Comparison of ENCODE assay signal across 9 cellular contexts in genomic region chr3:50338989-50339388, GRCh38. TPM values are rescaled to one million over a fixed set of nuclear protein-coding genes. Genes with fewer than 3 reads are reported as not detected.
DNase-seq lines count a peak whose midpoint lies in the region; FAIRE-seq and TF ChIP-seq lines count a peak whose summit lies in the region.
"Had no signal": no experiment of that assay in that cellular context is flagged by ENCODE, and none has a peak within 500 bp of the region (broad histone marks: within the 10 kb centered on the region; RNA-seq: fewer than 3 reads in every experiment).

No MANE protein-coding gene starts in this region.

- H3K27me3 Mint-ChIP-seq in astrocyte (ENCODE audit: low read depth, unreplicated experiment) (peaks cover 26% of the 10 kb centered on the region), neural crest cell (ENCODE audit: low read depth) (peaks cover 43% of the 10 kb centered on the region)

- H3K27ac ChIP-seq in Karpas-422 (ENCODE audit: low read length) (peak overlapping the region; percentile 91), astrocyte (ENCODE audit: low read depth, low read length) (no peak overlapping the region)
- H3K27ac ChIP-seq: epithelial cell of prostate had no signal

- H3K4me3 ChIP-seq in Karpas-422 (ENCODE audit: low read length) (peak overlapping the region; percentile 95), astrocyte (ENCODE audit: insufficient read depth, low read depth, low read length) (no peak overlapping the region)

- H3K9me3 ChIP-seq in Karpas-422 (ENCODE audit: low read length) (no peaks in the 10 kb centered on the region), astrocyte (ENCODE audit: insufficient read depth, low read depth, low read length) (no peaks in the 10 kb centered on the region)

- H3K4me1 Mint-ChIP-seq in astrocyte (ENCODE audit: low read depth, unreplicated experiment), result peaks cover 21% of the 10 kb centered on the region
- peaks cover 35% of the 10 kb centered on the region for H3K4me1 Mint-ChIP-seq in neural crest cell

- peak; percentile 71 for DNase-seq in CD1c-positive myeloid dendritic cell (ENCODE audit: extremely low spot score)
- peak; percentile 82 for DNase-seq in Karpas-422
- no peak for DNase-seq in astrocyte (ENCODE audit: low read depth)
- no peak for DNase-seq in neural crest cell (ENCODE audit: low read depth, low spot score)
- no peak for DNase-seq in NCI-H2171 (lab: John Stamatoyannopoulos, UW)
- no peak for DNase-seq in activated CD4-positive, CD25-positive, alpha-beta regulatory T cell (lab: John Stamatoyannopoulos, UW)
- DNase-seq in cerebellum (ENCODE audit: low spot score), result no peak
- no peak for DNase-seq in glomerular visceral epithelial cell (ENCODE audit: extremely low spot score)

- no peak overlapping the region for H2AFZ ChIP-seq in Karpas-422 (ENCODE audit: low read length)
- H2AFZ ChIP-seq in astrocyte (ENCODE audit: low read depth, low read length), result no peak overlapping the region

- H3K4me3 Mint-ChIP-seq in astrocyte (ENCODE audit: unreplicated experiment) (peak overlapping the region; percentile 94), neural crest cell (peak overlapping the region; percentile 96)

- H3K4me1 ChIP-seq in Karpas-422 (ENCODE audit: low read length), result peaks cover 64% of the 10 kb centered on the region
- H3K4me1 ChIP-seq in astrocyte (ENCODE audit: insufficient read depth, low read length), result peaks cover 37% of the 10 kb centered on the region

- H3K27me3 ChIP-seq in Karpas-422 (ENCODE audit: low read length) (no peaks in the 10 kb centered on the region), astrocyte (ENCODE audit: insufficient read depth, low read length) (no peaks in the 10 kb centered on the region)

- no peaks in the 10 kb centered on the region for H3K9me2 ChIP-seq in Karpas-422 (replicated peaks; ENCODE audit: insufficient read depth, low read length)

- H4K20me1 ChIP-seq in Karpas-422 (ENCODE audit: insufficient read depth, low read depth, low read length) (peaks cover 17% of the 10 kb centered on the region; the same call in 1 of the 2 replicates), astrocyte (ENCODE audit: insufficient read depth, low read length) (peaks cover 27% of the 10 kb centered on the region)

- H3K79me2 ChIP-seq in Karpas-422 (ENCODE audit: low read length), result peaks cover 61% of the 10 kb centered on the region
- H3K79me2 ChIP-seq in astrocyte (ENCODE audit: insufficient read depth, low read length), result peaks cover 31% of the 10 kb centered on the region

- peak overlapping the region; percentile 99 for H3K9ac ChIP-seq in Karpas-422 (ENCODE audit: low read length)
- no peak overlapping the region for H3K9ac ChIP-seq in astrocyte (ENCODE audit: low read length)

- TF ChIP-seq CTCF in astrocyte (IDR thresholded peaks at IDR 0.05; ENCODE audit: insufficient read depth, low read depth, low read length), result no peak
- no peak for TF ChIP-seq CTCF in neural crest cell (conservative IDR thresholded peaks at IDR 0.05)

- H3K27ac Mint-ChIP-seq in astrocyte (ENCODE audit: unreplicated experiment), result no peak overlapping the region
- no peak overlapping the region for H3K27ac Mint-ChIP-seq in neural crest cell (ENCODE audit: unreplicated experiment)

- H3K36me3 ChIP-seq in Karpas-422 (ENCODE audit: insufficient read depth, low read length) (peaks cover 19% of the 10 kb centered on the region), astrocyte (ENCODE audit: insufficient read depth, low read length) (no peaks in the 10 kb centered on the region)

- peaks cover 4% of the 10 kb centered on the region for H3K9me3 Mint-ChIP-seq in astrocyte (ENCODE audit: unreplicated experiment)
- H3K9me3 Mint-ChIP-seq in neural crest cell, result no peaks in the 10 kb centered on the region

- no peak for FAIRE-seq in astrocyte (lab: Jason Lieb, UNC)

- H3K36me3 Mint-ChIP-seq in astrocyte (ENCODE audit: low read depth, unreplicated experiment) (no peaks in the 10 kb centered on the region), neural crest cell (ENCODE audit: low read depth) (no peaks in the 10 kb centered on the region)

- H3K4me2 ChIP-seq in Karpas-422 (ENCODE audit: low read depth, low read length, poor library complexity, severe bottlenecking) (peak overlapping the region; percentile 97), astrocyte (ENCODE audit: low read length) (no peak overlapping the region)

RNA-seq across cellular contexts. Expression of gene RASSF1, which starts 1.6 kb away (rescaled TPM):
- total RNA-seq in Karpas-422 (2014; rRNA removed; shearing (Covaris generic); ENCODE audit: low replicate concordance), result 33.3 and 69.4 TPM in 2 replicates
- 19.5 and 26.5 TPM in 2 replicates for total RNA-seq in astrocyte
- 15.1 and 16.8 TPM in 2 replicates for total RNA-seq in neural crest cell
- total RNA-seq in cerebellum, result 11.3 TPM

RNA-seq across cellular contexts. Expression of gene ZMYND10, which starts 6.5 kb away (rescaled TPM):
- 1.3 and 1.4 TPM in 2 replicates for total RNA-seq in Karpas-422 (2014; rRNA removed; shearing (Covaris generic); ENCODE audit: low replicate concordance)
- total RNA-seq in astrocyte (0.39 and 0.55 TPM in 2 replicates), neural crest cell (2.3 and 2.5 TPM in 2 replicates), cerebellum (5.4 TPM)

RNA-seq across cellular contexts. Expression of gene TUSC2, which starts 11.0 kb away (rescaled TPM):
- 38.1 and 49.6 TPM in 2 replicates for total RNA-seq in Karpas-422 (2014; rRNA removed; shearing (Covaris generic); ENCODE audit: low replicate concordance)
- total RNA-seq in astrocyte (39.5 and 41.4 TPM in 2 replicates), neural crest cell (35.0 and 35.5 TPM in 2 replicates), cerebellum (11.4 TPM)

RNA-seq across cellular contexts. Expression of gene NPRL2, which starts 11.6 kb away (rescaled TPM):
- total RNA-seq in Karpas-422 (2014; rRNA removed; shearing (Covaris generic); ENCODE audit: low replicate concordance), result 51.2 and 71.1 TPM in 2 replicates
- total RNA-seq in astrocyte (15.7 and 20.3 TPM in 2 replicates), neural crest cell (29.7 and 30.6 TPM in 2 replicates), cerebellum (22.4 TPM)

RNA-seq across cellular contexts. Expression of gene CYB561D2, which starts 11.7 kb away (rescaled TPM):
- 32.5 and 35.0 TPM in 2 replicates for total RNA-seq in Karpas-422 (2014; rRNA removed; shearing (Covaris generic); ENCODE audit: low replicate concordance)
- total RNA-seq in astrocyte (18.9 and 19.4 TPM in 2 replicates), neural crest cell (11.7 and 12.8 TPM in 2 replicates), cerebellum (10.1 TPM)

Comparison
In these comparisons a context has a peak if more than half of its experiments do, and no peak if none do; other contexts are left out.
1. DNase-seq: peak in CD1c-positive myeloid dendritic cell (single experiment) and Karpas-422 (single experiment); none in astrocyte (single experiment), neural crest cell (single experiment), NCI-H2171 (single experiment), activated CD4-positive, CD25-positive, alpha-beta regulatory T cell (0 of 4), cerebellum (single experiment) and glomerular visceral epithelial cell (single experiment).